15 cellular contexts compared by ENCODE assay signal in the genomic region with DNA sequence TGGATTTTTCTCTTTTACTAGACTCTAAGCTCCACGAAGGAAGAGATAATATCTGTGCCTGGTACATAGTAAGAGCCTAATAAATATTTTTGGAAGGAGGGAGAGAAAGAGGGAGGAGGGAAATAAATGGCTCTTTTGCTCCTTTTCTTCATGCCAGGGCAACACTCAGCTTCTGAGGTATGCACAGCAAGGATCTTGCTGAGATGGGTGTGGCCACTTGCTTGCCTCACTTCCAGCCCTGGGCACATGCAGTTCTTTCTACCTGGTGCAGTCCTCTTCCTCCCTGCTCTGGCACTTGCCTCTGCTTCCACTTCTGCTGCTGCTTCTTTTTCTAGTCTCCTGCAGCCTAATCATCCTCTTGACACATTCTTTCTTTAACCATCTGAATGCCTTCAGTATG.
DNase-seq lines count a peak whose midpoint lies in the region; ATAC-seq and FAIRE-seq lines count a peak whose summit lies in the region.
"Had no signal": no experiment of that assay in that cellular context is flagged by ENCODE, and none has a peak within 500 bp of the region (broad histone marks: within the 10 kb centered on the region; RNA-seq: fewer than 3 reads in every experiment).

No MANE protein-coding gene starts in this region.

- no peaks in the 10 kb centered on the region for H3K36me3 ChIP-seq in muscle layer of colon (ENCODE audit: insufficient read depth, low read length)

- peak overlapping the region; percentile 74 for H3K27ac ChIP-seq in epithelial cell of prostate
- H3K27ac ChIP-seq in muscle layer of colon (ENCODE audit: low read depth, low read length) = peak overlapping the region; percentile 83
- H3K27ac ChIP-seq: 22Rv1 had no signal

- FAIRE-seq in urothelium cell line (lab: Jason Lieb, UNC) = no peak
- FAIRE-seq: islet of Langerhans had no signal

- DNase-seq in DMS 273 (lab: John Stamatoyannopoulos, UW; ENCODE audit: unreplicated experiment) (peak; percentile 15), DMS 273 treated with DMSO at 0.1 percent for 48 hours (lab: John Stamatoyannopoulos, UW) (no peak), epithelial cell of prostate (ENCODE audit: low read depth, low spot score) (peak; percentile 26), urothelium cell line (ENCODE audit: low spot score) (peak; percentile 35), activated gamma-delta T cell (lab: John Stamatoyannopoulos, UW) (no peak), CD1c-positive myeloid dendritic cell (ENCODE audit: extremely low spot score) (no peak)
- DNase-seq: activated T-cell treated with anti-CD3 and anti-CD28 coated beads, Interleukin-2, amount 50 U/mL, for 4 hours; effector CD8-positive, alpha-beta T cell; NCI-H510A; T-helper 9 cell had no signal

- H3K9ac ChIP-seq in muscle layer of colon (ENCODE audit: low read length) = no peak overlapping the region

- no peak for ATAC-seq in HG02973 (IDR thresholded peaks at IDR 0.05; ENCODE audit: unreplicated experiment)
- ATAC-seq: activated T-cell treated with anti-CD3 and anti-CD28 coated beads, Interleukin-2, amount 50 U/mL, for 4 hours had no signal

- H3K4me1 ChIP-seq in muscle layer of colon (ENCODE audit: insufficient read depth, low read length) = peaks cover 54% of the 10 kb centered on the region

- H3K27me3 ChIP-seq in muscle layer of colon (ENCODE audit: control insufficient read depth in 1 of 2, insufficient read depth in 2 of 2, low read length in 2 of 2) = no peaks in the 10 kb centered on the region

- H3K9me3 ChIP-seq in muscle layer of colon (ENCODE audit: low read length) = no peaks in the 10 kb centered on the region

- H3K4me3 ChIP-seq in muscle layer of colon (ENCODE audit: low read depth in 1 of 2, low read length in 2 of 2) = no peak overlapping the region
- H3K4me3 ChIP-seq: skin epidermis had no signal

Comparison
In these comparisons a context has a peak if more than half of its experiments do, and no peak if none do; other contexts are left out.
1. DNase-seq: peak in DMS 273 (single experiment), epithelial cell of prostate (single experiment) and urothelium cell line (single experiment); none in DMS 273 treated with DMSO at 0.1 percent for 48 hours (single experiment), activated gamma-delta T cell (single experiment) and CD1c-positive myeloid dendritic cell (single experiment).